In genomic region chr4:48664938-48665337, GRCh38 we compare ENCODE assay signal across 19 cellular contexts.
"Had no signal": no experiment of that assay in that cellular context is flagged by ENCODE, and none has a peak within 500 bp of the region (broad histone marks: within the 10 kb centered on the region; RNA-seq: fewer than 3 reads in every experiment).

No MANE protein-coding gene starts in this region.

- H3K27ac Mint-ChIP-seq: activated T-cell treated with anti-CD3 and anti-CD28 coated beads, Interleukin-2, amount 50 U/mL, for 72 hours had no signal

- H3K27ac ChIP-seq: foreskin keratinocyte, neutrophil, tibial artery had no signal

- H3K4me3 Mint-ChIP-seq: effector memory CD8-positive, alpha-beta T cell had no signal

- H3K9me3 Mint-ChIP-seq: effector memory CD8-positive, alpha-beta T cell had no signal

- H3K4me3 ChIP-seq: tibial artery had no signal

- FAIRE-seq: TTC549, urothelium cell line had no signal

- ATAC-seq: naive thymus-derived CD8-positive, alpha-beta T cell had no signal

- DNase-seq: activated CD4-positive, alpha-beta T cell treated with anti-CD3 and anti-CD28 coated beads, Interleukin-2, amount 50 U/mL, for 4 hours; activated T-cell treated with anti-CD3 and anti-CD28 coated beads, Interleukin-2, amount 50 U/mL, for 72 hours; effector memory CD8-positive, alpha-beta T cell; foreskin keratinocyte; hypothalamus; islet precursor cell; left ventricle myocardium superior; mesendoderm; naive thymus-derived CD8-positive, alpha-beta T cell; retina; stimulated activated CD4-positive, alpha-beta T cell treated with anti-CD3 and anti-CD28 coated beads, Interleukin-12 subunit alpha, Interleukin-12 subunit beta, amount 100 ng/mL, for 4 hours; stimulated activated CD4-positive, alpha-beta T cell treated with anti-CD3 and anti-CD28 coated beads, Interleukin-1b, Interleukin-23, amount 100 ng/mL, for 48 hours; stimulated activated CD8-positive, alpha-beta memory T cell treated with anti-CD3 and anti-CD28 coated beads, Interleukin-4, amount 100 ng/mL, for 48 hours; stimulated activated naive CD4-positive, alpha-beta T cell treated with Interleukin-2 at 50 U/mL for 16 hours; tibial artery had no signal

- H3K27me3 ChIP-seq: foreskin keratinocyte, neutrophil, tibial artery had no signal

- H3K9me3 ChIP-seq: neutrophil had no signal

- H3K36me3 ChIP-seq: neutrophil, tibial artery had no signal

- H3K27me3 Mint-ChIP-seq: activated naive CD8-positive, alpha-beta T cell; effector memory CD8-positive, alpha-beta T cell; naive thymus-derived CD8-positive, alpha-beta T cell had no signal
